11 cellular contexts compared by ENCODE assay signal in the genomic region with DNA sequence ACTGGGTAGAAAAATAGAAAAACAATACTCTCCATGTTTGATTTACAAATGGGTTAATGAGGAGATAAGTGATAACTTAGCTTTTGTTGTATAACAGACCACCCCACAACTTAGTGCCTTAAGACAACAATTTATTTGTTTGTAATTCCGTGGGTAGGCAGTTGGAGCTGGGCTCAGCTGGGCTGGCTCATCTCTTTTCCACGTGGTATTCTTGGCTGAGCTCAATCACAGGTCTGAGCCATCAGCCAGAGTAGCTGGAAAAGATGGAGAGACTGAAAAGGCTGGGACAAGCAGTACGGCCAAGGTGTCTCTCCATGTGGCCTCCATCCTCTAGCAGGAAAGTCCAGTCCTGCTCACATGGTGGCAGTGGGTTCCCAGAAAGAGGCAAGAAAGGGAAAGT. TPM values are rescaled to one million over a fixed set of nuclear protein-coding genes. Genes with fewer than 3 reads are reported as not detected.
"Had no signal": no experiment of that assay in that cellular context is flagged by ENCODE, and none has a peak within 500 bp of the region (broad histone marks: within the 10 kb centered on the region; RNA-seq: fewer than 3 reads in every experiment).

No MANE protein-coding gene starts in this region.

- H2AFZ ChIP-seq: GM23248 had no signal

- H3K27ac ChIP-seq: GM23248 had no signal

- FAIRE-seq: H1, H54 had no signal

- H3K4me3 Mint-ChIP-seq: H9, HFFc6 had no signal

- H3K4me3 ChIP-seq: GM23248, HAP-1 had no signal

- H3K27ac Mint-ChIP-seq: HFFc6 had no signal

- DNase-seq: GM23248, GOT3, H7, H9, HCEC 1CT, HFFc6 had no signal

- H3K9ac ChIP-seq: GM23248 had no signal

- H3K36me3 ChIP-seq: HAP-1 had no signal

- H3K9me3 ChIP-seq: HAP-1 had no signal

- H3K4me1 ChIP-seq: HAP-1 had no signal

- H3K9me3 Mint-ChIP-seq: H9, HFFc6 had no signal

- ATAC-seq: HCT116 had no signal

RNA-seq across cellular contexts. Expression of a gene that starts 32.2 kb away (rescaled TPM):
- total RNA-seq: GM23248, H1, H4, H7, H9, HFFc6 had no signal
- polyA plus RNA-seq: GM23248, H1 had no signal
